22 cellular contexts compared by ENCODE assay signal in the genomic region with DNA sequence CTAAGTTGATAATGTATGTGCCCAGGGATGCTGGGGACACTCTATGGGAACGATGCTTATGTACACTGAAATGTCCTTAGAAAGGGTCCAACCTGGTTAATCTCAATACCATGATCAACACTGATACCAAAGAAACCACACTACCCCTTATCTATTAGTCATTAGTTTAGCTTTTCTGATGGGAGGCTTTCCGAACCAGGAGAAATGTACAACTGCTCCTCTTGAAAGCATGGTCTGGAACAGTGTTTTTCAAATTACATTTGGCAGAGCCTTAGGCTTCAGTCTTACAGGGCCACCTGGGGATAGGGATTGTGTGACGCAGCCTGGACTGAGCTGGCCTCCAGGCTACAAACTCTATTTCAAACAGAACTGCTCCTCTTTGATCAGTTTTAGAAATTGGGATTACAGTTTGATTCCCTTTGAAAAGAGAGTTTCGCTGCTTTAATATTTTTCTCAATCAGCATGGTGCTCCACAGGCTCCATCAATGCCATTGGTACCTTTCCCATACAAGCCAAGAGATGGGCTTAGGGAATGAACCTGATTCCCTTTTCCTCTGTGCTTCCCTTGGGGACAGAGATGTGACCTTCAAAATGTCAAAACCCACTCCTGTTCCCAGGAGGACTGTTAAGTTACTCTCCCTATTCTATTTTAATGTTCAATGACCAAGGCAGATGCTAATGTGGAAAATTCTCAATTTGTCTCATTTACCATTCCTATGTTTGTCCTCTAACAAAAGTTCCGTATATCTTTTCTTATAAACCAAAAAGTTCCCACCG.
DNase-seq lines count a peak whose midpoint lies in the region; ATAC-seq, FAIRE-seq and TF ChIP-seq lines count a peak whose summit lies in the region.
"Had no signal": no experiment of that assay in that cellular context is flagged by ENCODE, and none has a peak within 500 bp of the region (broad histone marks: within the 10 kb centered on the region; RNA-seq: fewer than 3 reads in every experiment).

No MANE protein-coding gene starts in this region.

- H3K4me3 ChIP-seq in right atrium auricular region: no peak overlapping the region
- H3K4me3 ChIP-seq in fibroblast of villous mesenchyme (ENCODE audit: low read depth, low read length): no peak overlapping the region
- H3K4me3 ChIP-seq in right cardiac atrium (ENCODE audit: low read length): no peak overlapping the region
- H3K4me3 ChIP-seq in thyroid gland (replicated peaks in 1 of 3): no peak overlapping the region
- no peak overlapping the region for H3K4me3 ChIP-seq in HepG2 (replicated peaks in 1 of 3; ENCODE audit: insufficient read depth in 1 of 3, low read depth in 2 of 3, low read length in 3 of 3)
- H3K4me3 ChIP-seq: SJCRH30 had no signal

- no peak for FAIRE-seq in HepG2 (lab: Jason Lieb, UNC)
- FAIRE-seq: H1, RCC 7860 had no signal

- TF ChIP-seq EP300 in HepG2 (IDR thresholded peaks at IDR 0.05; ENCODE audit: low read depth in 2 of 2, low read length in 2 of 2) (no peak), HepG2 (CRISPR knock-in tag; IDR thresholded peaks at IDR 0.05; ENCODE audit: borderline replicate concordance) (no peak)

- no peaks in the 10 kb centered on the region for H4K20me1 ChIP-seq in HepG2 (ENCODE audit: insufficient read depth, low read length)

- H3K36me3 ChIP-seq in right atrium auricular region: no peaks in the 10 kb centered on the region
- no peaks in the 10 kb centered on the region for H3K36me3 ChIP-seq in thyroid gland
- H3K36me3 ChIP-seq in HepG2 (replicated peaks in 1 of 2; ENCODE audit: control insufficient read depth in 1 of 2, insufficient read depth in 2 of 2, low read length in 2 of 2): no peaks in the 10 kb centered on the region
- H3K36me3 ChIP-seq: SJCRH30 had no signal

- H3K9me3 ChIP-seq in right atrium auricular region (no peaks in the 10 kb centered on the region), right cardiac atrium (ENCODE audit: control insufficient read depth, low read length) (no peaks in the 10 kb centered on the region), thyroid gland (no peaks in the 10 kb centered on the region), HepG2 (ENCODE audit: low read length) (no peaks in the 10 kb centered on the region)
- H3K9me3 ChIP-seq: SJCRH30 had no signal

- no peak overlapping the region for H3K27ac ChIP-seq in right atrium auricular region
- H3K27ac ChIP-seq in right cardiac atrium (ENCODE audit: low read length): no peak overlapping the region
- no peak overlapping the region for H3K27ac ChIP-seq in thyroid gland
- no peak overlapping the region for H3K27ac ChIP-seq in HepG2 (ENCODE audit: extremely low read length, insufficient read depth, low read length)
- H3K27ac ChIP-seq: 22Rv1, SJCRH30 had no signal

- H3K4me2 ChIP-seq in HepG2 (ENCODE audit: low read depth, low read length): no peak overlapping the region

- no peaks in the 10 kb centered on the region for H3K79me2 ChIP-seq in HepG2 (ENCODE audit: insufficient read depth, low read length)

- peak; percentile 83 for ATAC-seq in Right ventricle myocardium inferior
- ATAC-seq in right cardiac atrium: peak; percentile 59 to 60
- ATAC-seq in GM21367 (IDR thresholded peaks at IDR 0.05; ENCODE audit: unreplicated experiment): no peak
- no peak for ATAC-seq in HepG2
- no peak for ATAC-seq in GM21786 (IDR thresholded peaks at IDR 0.05; ENCODE audit: unreplicated experiment)

- no TSS peak for BruUV-seq in HepG2 (replicated peaks; lab: Mats Ljungman, UMichigan)

- WGBS in right cardiac atrium: 78% methylated on average over 6 of the region's 6 CpGs
- WGBS in thyroid gland, 2 donors: 72 to 74% methylated on average over 6 of the region's 6 CpGs
- 23% methylated on average over 6 of the region's 6 CpGs for WGBS in HepG2 (ENCODE audit: low lambda C conversion rate)

- TF ChIP-seq POLR2A in thyroid gland (IDR thresholded peaks at IDR 0.05): no peak
- TF ChIP-seq POLR2A in HepG2 (IDR thresholded peaks at IDR 0.05; ENCODE audit: insufficient read depth in 1 of 2, low read depth in 2 of 2, low read length in 2 of 2): no peak

- H3K9ac ChIP-seq in HepG2 (ENCODE audit: insufficient read depth, low read depth, low read length): no peak overlapping the region

- DNase-seq in Right ventricle myocardium inferior (ENCODE audit: missing footprints) (no peak), right atrium auricular region (ENCODE audit: low spot score) (no peak), fibroblast of villous mesenchyme (ENCODE audit: low read depth) (peak; percentile 37), right cardiac atrium (peak in 2 of 3 donors; percentile 23 to 54), thyroid gland (peak; percentile 19 to 38), HepG2 (ENCODE audit: low spot score) (no peak)
- DNase-seq: HCEC 1CT, KBM-7, MV-4-11, NCI-H1105, NCI-H1436 treated with DMSO at 0.1 percent for 48 hours, NCI-H187 treated with DMSO at 0.1 percent for 48 hours, NCI-H2171 treated with DMSO at 0.1 percent for 48 hours, NCI-H446, NCI-H524 treated with DMSO at 0.1 percent for 48 hours, NCI-H774, SJCRH30 had no signal

- no peak for TF ChIP-seq RAD21 in HepG2 (CRISPR knock-in tag; IDR thresholded peaks at IDR 0.05)

- intact Hi-C loops in Right ventricle myocardium inferior (cut with DNase I) (no loop called here), right cardiac atrium (cut with DNase I) (no loop called here), thyroid gland (cut with DNase I) (no loop called here), HepG2 (cut with micrococcal nuclease; ENCODE audit: unreplicated experiment) (no loop called here)

- CTCF ChIA-PET in HepG2 (lab: Yijun Ruan, JAX; ENCODE audit: low intra/inter-chr PET ratio, low total read pairs): no interaction called here

- in situ Hi-C loops in HepG2 (cut with HindIII; ENCODE audit: extremely low pct_ligation_motif_present, low pct_unique_long_range_greater_than_20kb): no loop called here

- POLR2A ChIA-PET in HepG2 (lab: Yijun Ruan, JAX): no interaction called here

- H3K4me1 ChIP-seq in right atrium auricular region (no peaks in the 10 kb centered on the region), right cardiac atrium (ENCODE audit: control insufficient read depth, insufficient read depth, low read length) (no peaks in the 10 kb centered on the region), thyroid gland (no peaks in the 10 kb centered on the region), HepG2 (ENCODE audit: insufficient read depth, low read length) (no peaks in the 10 kb centered on the region)
- H3K4me1 ChIP-seq: SJCRH30 had no signal

- no peaks in the 10 kb centered on the region for H3K27me3 ChIP-seq in right atrium auricular region
- no peaks in the 10 kb centered on the region for H3K27me3 ChIP-seq in right cardiac atrium (ENCODE audit: control insufficient read depth, insufficient read depth)
- no peaks in the 10 kb centered on the region for H3K27me3 ChIP-seq in thyroid gland
- no peaks in the 10 kb centered on the region for H3K27me3 ChIP-seq in HepG2 (ENCODE audit: control insufficient read depth in 1 of 2, insufficient read depth in 2 of 2, low read length in 2 of 2)
- H3K27me3 ChIP-seq: SJCRH30 had no signal

- no peak for TF ChIP-seq CTCF in right atrium auricular region (IDR thresholded peaks at IDR 0.05)
- TF ChIP-seq CTCF in fibroblast of villous mesenchyme (IDR thresholded peaks at IDR 0.05; ENCODE audit: insufficient read depth, low read depth, low read length): no peak
- peak in 2 of 6 experiments; percentile 34 to 38 for TF ChIP-seq CTCF in thyroid gland (IDR thresholded peaks at IDR 0.05)
- no peak for TF ChIP-seq CTCF in HepG2 (CRISPR knock-in tag; IDR thresholded peaks at IDR 0.05)

- H2AFZ ChIP-seq in HepG2 (ENCODE audit: low read length): no peak overlapping the region

TF ChIP-seq in HepG2, 621 proteins besides CTCF, POLR2A, EP300 and RAD21:
- TF ChIP-seq ATRX (CRISPR knock-in tag; IDR thresholded peaks at IDR 0.05; ENCODE audit: borderline replicate concordance) (no peak), BCL6 (CRISPR knock-in tag; IDR thresholded peaks at IDR 0.05) (no peak)
- TF ChIP-seq, protein P1, sequence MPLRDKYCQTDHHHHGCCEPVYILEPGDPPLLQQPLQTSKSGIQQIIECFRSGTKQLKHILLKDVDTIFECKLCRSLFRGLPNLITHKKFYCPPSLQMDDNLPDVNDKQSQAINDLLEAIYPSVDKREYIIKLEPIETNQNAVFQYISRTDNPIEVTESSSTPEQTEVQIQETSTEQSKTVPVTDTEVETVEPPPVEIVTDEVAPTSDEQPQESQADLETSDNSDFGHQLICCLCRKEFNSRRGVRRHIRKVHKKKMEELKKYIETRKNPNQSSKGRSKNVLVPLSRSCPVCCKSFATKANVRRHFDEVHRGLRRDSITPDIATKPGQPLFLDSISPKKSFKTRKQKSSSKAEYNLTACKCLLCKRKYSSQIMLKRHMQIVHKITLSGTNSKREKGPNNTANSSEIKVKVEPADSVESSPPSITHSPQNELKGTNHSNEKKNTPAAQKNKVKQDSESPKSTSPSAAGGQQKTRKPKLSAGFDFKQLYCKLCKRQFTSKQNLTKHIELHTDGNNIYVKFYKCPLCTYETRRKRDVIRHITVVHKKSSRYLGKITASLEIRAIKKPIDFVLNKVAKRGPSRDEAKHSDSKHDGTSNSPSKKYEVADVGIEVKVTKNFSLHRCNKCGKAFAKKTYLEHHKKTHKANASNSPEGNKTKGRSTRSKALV (CRISPR knock-in tag; IDR thresholded peaks at IDR 0.05): no peak

Comparison
In these comparisons a context has a peak if more than half of its experiments do, and no peak if none do; other contexts are left out.
1. DNase-seq: peak in fibroblast of villous mesenchyme (single experiment), right cardiac atrium (2 of 3) and thyroid gland (2 of 2); none in Right ventricle myocardium inferior (single experiment), right atrium auricular region (single experiment) and HepG2 (single experiment).
2. ATAC-seq: peak in Right ventricle myocardium inferior (single experiment) and right cardiac atrium (2 of 2); none in GM21367 (single experiment), HepG2 (single experiment) and GM21786 (single experiment).